20 cellular contexts compared by ENCODE assay signal in genomic region chr1:223803211-223803610, GRCh38.
"Had no signal": no experiment of that assay in that cellular context is flagged by ENCODE, and none has a peak within 500 bp of the region (broad histone marks: within the 10 kb centered on the region; RNA-seq: fewer than 3 reads in every experiment).

No MANE protein-coding gene starts in this region.

- H3K27ac ChIP-seq: coronary artery, esophagus squamous epithelium, pancreas, stomach, testis, uterus had no signal

- H3K9me3 ChIP-seq: esophagus squamous epithelium, pancreas, stomach, testis, uterus had no signal

- H3K27me3 ChIP-seq: esophagus squamous epithelium, pancreas, stomach, testis, uterus had no signal

- H3K4me3 ChIP-seq: coronary artery, esophagus squamous epithelium, pancreas, stomach, testis, uterus had no signal

- H3K4me1 ChIP-seq: esophagus squamous epithelium, pancreas, stomach, testis, uterus had no signal

- DNase-seq: activated CD4-positive, alpha-beta T cell treated with anti-CD3 and anti-CD28 coated beads, Interleukin-2, amount 50 U/mL, for 1 hour; activated CD8-positive, alpha-beta T cell treated with anti-CD3 and anti-CD28 coated beads for 36 hours; activated naive CD8-positive, alpha-beta T cell treated with anti-CD3 and anti-CD28 coated beads, Interleukin-2, amount 50 U/mL, for 24 hours; activated T-cell treated with anti-CD3 and anti-CD28 coated beads, Interleukin-2, amount 50 U/mL, for 4 hours; cerebellar nuclear complex; esophagus squamous epithelium; foreskin melanocyte; left ventricle myocardium superior; mammary epithelial cell; naive thymus-derived CD8-positive, alpha-beta T cell; pancreas; right cardiac atrium; stimulated activated CD4-positive, alpha-beta T cell treated with anti-CD3 and anti-CD28 coated beads, Interleukin-15, amount 100 ng/mL, for 24 hours; stimulated activated CD4-positive, alpha-beta T cell treated with anti-CD3 and anti-CD28 coated beads, Interleukin-2, amount 100 ng/mL, for 24 hours; stimulated activated naive B cell treated with anti-CD40 and anti-IgM and Interleukin-4, amounts not matched to agents 10 μg/mL and 1 μg/mL and 100 μg/mL, for 72 hours; stomach; T-helper 17 cell; testis; uterus had no signal

- H3K36me3 ChIP-seq: uterus had no signal
